1 cellular context compared by ENCODE assay signal in genomic region chr2:29662841-29663240, GRCh38.
TF ChIP-seq lines count a peak whose summit lies in the region.

No MANE protein-coding gene starts in this region.

TF ChIP-seq in A549, 52 proteins besides CTCF, POLR2A, EP300 and RAD21 (continued from another document):
- TF ChIP-seq E2F6 (IDR thresholded peaks at IDR 0.05; ENCODE audit: borderline replicate concordance, low read depth) (no peak), RFX5 (IDR thresholded peaks at IDR 0.05) (no peak), TFCP2L1 (CRISPR knock-in tag; IDR thresholded peaks at IDR 0.05) (no peak), ZSCAN20 (CRISPR knock-in tag; IDR thresholded peaks at IDR 0.05) (no peak), ESRRA (IDR thresholded peaks at IDR 0.05; ENCODE audit: borderline replicate concordance, low read length) (no peak), JUNB (IDR thresholded peaks at IDR 0.05) (no peak), CEBPB (IDR thresholded peaks at IDR 0.05) (no peak), JUN (IDR thresholded peaks at IDR 0.05) (no peak), MAFK (IDR thresholded peaks at IDR 0.05; ENCODE audit: partially characterized antibody) (no peak)
